In genomic region chr18:37852464-37852863, GRCh38 we compare ENCODE assay signal across 31 cellular contexts.
DNase-seq lines count a peak whose midpoint lies in the region; ATAC-seq, FAIRE-seq and TF ChIP-seq lines count a peak whose summit lies in the region.
"Had no signal": no experiment of that assay in that cellular context is flagged by ENCODE, and none has a peak within 500 bp of the region (broad histone marks: within the 10 kb centered on the region; RNA-seq: fewer than 3 reads in every experiment).

No MANE protein-coding gene starts in this region.

- no peak for TF ChIP-seq RAD21 in HepG2 (CRISPR knock-in tag; IDR thresholded peaks at IDR 0.05)

- H3K27ac ChIP-seq in HepG2 (ENCODE audit: extremely low read length, insufficient read depth, low read length) (no peak overlapping the region), right lobe of liver (no peak overlapping the region), esophagus muscularis mucosa (replicated peaks in 1 of 4) (no peak overlapping the region), psoas muscle (no peak overlapping the region)
- H3K27ac ChIP-seq: 22Rv1, A549, BLaER1, C4-2B had no signal

- H3K4me2 ChIP-seq in HepG2 (ENCODE audit: low read depth, low read length), result no peak overlapping the region
- H3K4me2 ChIP-seq: A549, BLaER1 had no signal

- ATAC-seq in HepG2 (no peak), right lobe of liver (no peak), psoas muscle (no peak)
- ATAC-seq: A549; CD8-positive, alpha-beta T cell had no signal

- H3K4me3 ChIP-seq in HepG2 (replicated peaks in 1 of 3; ENCODE audit: insufficient read depth in 1 of 3, low read depth in 2 of 3, low read length in 3 of 3), result no peak overlapping the region
- no peak overlapping the region for H3K4me3 ChIP-seq in right lobe of liver
- no peak overlapping the region for H3K4me3 ChIP-seq in esophagus muscularis mucosa
- no peak overlapping the region for H3K4me3 ChIP-seq in psoas muscle
- H3K4me3 ChIP-seq: A549; BLaER1; BLaER1 treated with 17β-estradiol and CSF1 and Interleukin-3, amounts not matched to agents 10 nM and 100 nM had no signal

- H3K9ac ChIP-seq in HepG2 (ENCODE audit: insufficient read depth, low read depth, low read length), result no peak overlapping the region
- H3K9ac ChIP-seq: BLaER1; BLaER1 treated with 17β-estradiol and CSF1 and Interleukin-3, amounts not matched to agents 10 nM and 100 nM had no signal

- H3K79me2 ChIP-seq in HepG2 (ENCODE audit: insufficient read depth, low read length), result no peaks in the 10 kb centered on the region

- POLR2A ChIA-PET in HepG2 (lab: Yijun Ruan, JAX), result no interaction called here

- H3K27me3 ChIP-seq in HepG2 (ENCODE audit: control insufficient read depth in 1 of 2, insufficient read depth in 2 of 2, low read length in 2 of 2) (no peaks in the 10 kb centered on the region), right lobe of liver (no peaks in the 10 kb centered on the region), esophagus muscularis mucosa (no peaks in the 10 kb centered on the region), psoas muscle (ENCODE audit: insufficient read depth in 3 of 3, low read length in 2 of 3) (no peaks in the 10 kb centered on the region)
- H3K27me3 ChIP-seq: BE2C; BLaER1; BLaER1 treated with 17β-estradiol and CSF1 and Interleukin-3, amounts not matched to agents 10 nM and 100 nM had no signal

- DNase-seq in HepG2 (ENCODE audit: low spot score), result no peak
- no peak for DNase-seq in right lobe of liver
- DNase-seq in esophagus muscularis mucosa (ENCODE audit: extremely low spot score), result peak; percentile 57
- DNase-seq in psoas muscle, result no peak
- DNase-seq: 8988T; ACHN; AML-193; BE2C; C1 segment of cervical spinal cord; Caco-2; Calu3; CD4-positive, alpha-beta memory T cell; CD4-positive, alpha-beta T cell; CD4-positive, CD25-positive, alpha-beta regulatory T cell; CD8-positive, alpha-beta memory T cell; CD8-positive, alpha-beta T cell; COR-L47; DMS 273 treated with DMSO at 0.1 percent for 48 hours; DMS153; DMS53; DMS79; DMS79 treated with DMSO at 0.1 percent for 48 hours; DND-41; EL had no signal

- H3K9me3 ChIP-seq in HepG2 (ENCODE audit: low read length), result no peaks in the 10 kb centered on the region
- no peaks in the 10 kb centered on the region for H3K9me3 ChIP-seq in right lobe of liver
- H3K9me3 ChIP-seq in esophagus muscularis mucosa, result peaks cover 0 to 8% (median 0%) of the 10 kb centered on the region in 4 donors
- no peaks in the 10 kb centered on the region for H3K9me3 ChIP-seq in psoas muscle
- H3K9me3 ChIP-seq: A549, BE2C, Caco-2 had no signal

- H3K36me3 ChIP-seq in HepG2 (replicated peaks in 1 of 2; ENCODE audit: control insufficient read depth in 1 of 2, insufficient read depth in 2 of 2, low read length in 2 of 2) (no peaks in the 10 kb centered on the region), right lobe of liver (no peaks in the 10 kb centered on the region), esophagus muscularis mucosa (no peaks in the 10 kb centered on the region), psoas muscle (ENCODE audit: insufficient read depth in 1 of 2, low read depth in 1 of 2) (no peaks in the 10 kb centered on the region)
- H3K36me3 ChIP-seq: BE2C; BLaER1; BLaER1 treated with 17β-estradiol and CSF1 and Interleukin-3, amounts not matched to agents 10 nM and 100 nM had no signal

- in situ Hi-C loops in HepG2 (cut with HindIII; ENCODE audit: extremely low pct_ligation_motif_present, low pct_unique_long_range_greater_than_20kb), result no loop called here

- WGBS in HepG2 (ENCODE audit: low lambda C conversion rate), result 3% methylated on average over 4 of the region's 4 CpGs
- WGBS in right lobe of liver (ENCODE audit: insufficient coverage, low coverage, low lambda C conversion rate, missing lambda C conversion rate), result 31% methylated on average over 3 of the region's 4 CpGs
- 80% methylated on average over 4 of the region's 4 CpGs for WGBS in esophagus muscularis mucosa
- 78 to 80% (median 79%) methylated on average over 4 of the region's 4 CpGs for WGBS in psoas muscle, 3 donors

- no peak overlapping the region for H2AFZ ChIP-seq in HepG2 (ENCODE audit: low read length)

- intact Hi-C loops in HepG2 (cut with micrococcal nuclease; ENCODE audit: unreplicated experiment) (no loop called here), right lobe of liver (cut with DNase I) (no loop called here), esophagus muscularis mucosa (cut with DNase I) (no loop called here), psoas muscle (cut with DNase I) (no loop called here)

- BruUV-seq in HepG2 (replicated peaks; lab: Mats Ljungman, UMichigan), result no TSS peak

- TF ChIP-seq POLR2A in HepG2 (IDR thresholded peaks at IDR 0.05; ENCODE audit: insufficient read depth in 1 of 2, low read depth in 2 of 2, low read length in 2 of 2), result no peak
- no peak for TF ChIP-seq POLR2A in right lobe of liver (IDR thresholded peaks at IDR 0.05)
- no peak for TF ChIP-seq POLR2A in esophagus muscularis mucosa (IDR thresholded peaks at IDR 0.05; ENCODE audit: low read depth)

- H4K20me1 ChIP-seq in HepG2 (ENCODE audit: insufficient read depth, low read length), result no peaks in the 10 kb centered on the region
- H4K20me1 ChIP-seq: BLaER1; BLaER1 treated with 17β-estradiol and CSF1 and Interleukin-3, amounts not matched to agents 10 nM and 100 nM had no signal

- no peaks in the 10 kb centered on the region for H3K4me1 ChIP-seq in HepG2 (ENCODE audit: insufficient read depth, low read length)
- H3K4me1 ChIP-seq in right lobe of liver, result no peaks in the 10 kb centered on the region
- H3K4me1 ChIP-seq in esophagus muscularis mucosa, result no peaks in the 10 kb centered on the region
- no peaks in the 10 kb centered on the region for H3K4me1 ChIP-seq in psoas muscle
- H3K4me1 ChIP-seq: A549, BE2C, BLaER1, Caco-2 had no signal

- FAIRE-seq in HepG2 (lab: Jason Lieb, UNC), result no peak
- FAIRE-seq: A204.1, A549, D721Med had no signal

- CTCF ChIA-PET in HepG2 (lab: Yijun Ruan, JAX; ENCODE audit: low intra/inter-chr PET ratio, low total read pairs), result no interaction called here

- TF ChIP-seq EP300 in HepG2 (IDR thresholded peaks at IDR 0.05; ENCODE audit: low read depth in 2 of 2, low read length in 2 of 2) (no peak), HepG2 (CRISPR knock-in tag; IDR thresholded peaks at IDR 0.05; ENCODE audit: borderline replicate concordance) (no peak), esophagus muscularis mucosa (IDR thresholded peaks at IDR 0.05) (no peak)

- TF ChIP-seq CTCF in HepG2 (CRISPR knock-in tag; IDR thresholded peaks at IDR 0.05) (no peak), right lobe of liver (IDR thresholded peaks at IDR 0.05) (no peak), esophagus muscularis mucosa (IDR thresholded peaks at IDR 0.05) (no peak), psoas muscle (IDR thresholded peaks at IDR 0.05) (no peak)

TF ChIP-seq in HepG2, 621 proteins besides CTCF, POLR2A, EP300 and RAD21:
- TF ChIP-seq STAT5B (CRISPR knock-in tag; IDR thresholded peaks at IDR 0.05) (no peak), ATRX (CRISPR knock-in tag; IDR thresholded peaks at IDR 0.05; ENCODE audit: borderline replicate concordance) (no peak), ZBTB10 (CRISPR knock-in tag; IDR thresholded peaks at IDR 0.05; ENCODE audit: borderline replicate concordance) (no peak), ATF7 (IDR thresholded peaks at IDR 0.05) (peak; percentile 67; the same call in 1 of the 2 replicates), ATF7 (CRISPR knock-in tag; IDR thresholded peaks at IDR 0.05) (no peak), ZNF678 (CRISPR knock-in tag; IDR thresholded peaks at IDR 0.05) (no peak)
- TF ChIP-seq, protein P1, sequence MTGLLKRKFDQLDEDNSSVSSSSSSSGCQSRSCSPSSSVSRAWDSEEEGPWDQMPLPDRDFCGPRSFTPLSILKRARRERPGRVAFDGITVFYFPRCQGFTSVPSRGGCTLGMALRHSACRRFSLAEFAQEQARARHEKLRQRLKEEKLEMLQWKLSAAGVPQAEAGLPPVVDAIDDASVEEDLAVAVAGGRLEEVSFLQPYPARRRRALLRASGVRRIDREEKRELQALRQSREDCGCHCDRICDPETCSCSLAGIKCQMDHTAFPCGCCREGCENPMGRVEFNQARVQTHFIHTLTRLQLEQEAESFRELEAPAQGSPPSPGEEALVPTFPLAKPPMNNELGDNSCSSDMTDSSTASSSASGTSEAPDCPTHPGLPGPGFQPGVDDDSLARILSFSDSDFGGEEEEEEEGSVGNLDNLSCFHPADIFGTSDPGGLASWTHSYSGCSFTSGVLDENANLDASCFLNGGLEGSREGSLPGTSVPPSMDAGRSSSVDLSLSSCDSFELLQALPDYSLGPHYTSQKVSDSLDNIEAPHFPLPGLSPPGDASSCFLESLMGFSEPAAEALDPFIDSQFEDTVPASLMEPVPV (CRISPR knock-in tag; IDR thresholded peaks at IDR 0.05), result no peak
